Comparison of ENCODE assay signal across 24 cellular contexts in the genomic region with DNA sequence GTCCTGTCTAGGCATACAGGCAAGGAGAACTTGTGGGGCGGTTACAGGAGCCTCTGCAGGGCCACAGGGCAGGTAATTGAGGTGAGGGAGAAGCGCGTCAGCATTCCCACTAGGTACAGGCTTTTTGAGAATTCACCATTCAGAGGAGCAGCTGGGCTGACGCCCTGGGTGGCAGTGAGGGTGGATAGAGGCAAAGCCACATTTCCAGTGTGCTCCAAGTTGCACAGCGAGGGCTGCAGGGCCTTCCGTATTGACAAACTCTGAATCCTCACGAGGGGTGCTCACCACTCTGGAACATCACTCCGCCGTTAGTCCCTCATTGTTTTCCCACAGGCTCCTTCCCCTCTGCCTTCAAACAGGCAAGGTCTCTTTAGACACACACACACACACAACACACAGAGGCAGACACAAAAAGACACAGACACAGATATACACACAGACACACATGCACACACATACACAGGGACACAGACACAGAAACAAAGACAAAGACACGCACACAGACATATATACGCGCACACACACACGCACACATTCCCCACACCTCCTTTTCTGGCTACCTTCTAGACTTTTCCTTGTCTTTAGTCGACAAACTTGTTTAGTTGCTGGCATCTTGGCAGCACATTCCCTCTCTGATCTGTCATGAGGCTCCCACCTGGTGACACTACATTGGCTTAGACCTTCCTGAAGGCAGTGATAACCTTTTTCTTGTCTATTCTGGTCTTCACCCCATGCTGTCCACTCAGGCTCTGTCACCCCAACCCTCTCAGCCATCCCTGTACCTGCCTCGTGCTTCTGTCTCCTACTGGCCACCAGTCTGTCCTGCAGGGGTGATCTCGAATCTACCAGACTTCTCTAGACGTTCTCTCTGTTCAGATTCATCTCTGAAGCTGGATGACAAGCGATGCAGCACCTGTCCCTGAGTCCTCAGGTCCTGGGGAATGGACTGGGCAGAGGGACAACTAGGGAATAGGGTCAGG.
DNase-seq lines count a peak whose midpoint lies in the region; ATAC-seq, FAIRE-seq and TF ChIP-seq lines count a peak whose summit lies in the region.
"Had no signal": no experiment of that assay in that cellular context is flagged by ENCODE, and none has a peak within 500 bp of the region (broad histone marks: within the 10 kb centered on the region; RNA-seq: fewer than 3 reads in every experiment).

No MANE protein-coding gene starts in this region.

- no peaks in the 10 kb centered on the region for H3K4me1 ChIP-seq in DND-41 (ENCODE audit: insufficient read depth, low read length)
- peaks cover 0 to 5% of the 10 kb centered on the region in 2 donors for H3K4me1 ChIP-seq in neuronal stem cell (ENCODE audit: control insufficient read depth in 2 of 2, insufficient read depth in 1 of 2, low read depth in 1 of 2, low read length in 2 of 2)
- H3K4me1 ChIP-seq: pancreas had no signal

- no peak overlapping the region for H3K4ac ChIP-seq in neuronal stem cell (ENCODE audit: low read length)

- H3K79me1 ChIP-seq in neuronal stem cell (ENCODE audit: low read depth, low read length) = no peaks in the 10 kb centered on the region

- H3K36me3 ChIP-seq in DND-41 (ENCODE audit: insufficient read depth, low read length) (no peaks in the 10 kb centered on the region), neuronal stem cell (replicated peaks in 1 of 2; ENCODE audit: control insufficient read depth in 2 of 2, insufficient read depth in 2 of 2, low read length in 2 of 2) (no peaks in the 10 kb centered on the region)
- H3K36me3 ChIP-seq: pancreas, thoracic aorta had no signal

- no peaks in the 10 kb centered on the region for H3K9me3 ChIP-seq in DND-41 (ENCODE audit: insufficient read depth, low read length, severe bottlenecking)
- H3K9me3 ChIP-seq in neuronal stem cell (replicated peaks in 1 of 2; ENCODE audit: control insufficient read depth in 2 of 2, insufficient read depth in 1 of 2, low read depth in 1 of 2, low read length in 2 of 2) = no peaks in the 10 kb centered on the region
- H3K9me3 ChIP-seq: pancreas, thoracic aorta had no signal

- H3K27ac ChIP-seq in DND-41 (ENCODE audit: low read length) = no peak overlapping the region
- no peak overlapping the region for H3K27ac ChIP-seq in neuronal stem cell (replicated peaks; ENCODE audit: low read length)
- H3K27ac ChIP-seq: HL-60, pancreas, thoracic aorta had no signal

- H3K4me2 ChIP-seq in DND-41 (ENCODE audit: insufficient read depth, low read length) = no peak overlapping the region
- no peak overlapping the region for H3K4me2 ChIP-seq in neuronal stem cell (ENCODE audit: insufficient read depth, low read length, poor library complexity, severe bottlenecking)

- H3K27me3 ChIP-seq in DND-41 (ENCODE audit: insufficient read depth, low read length, poor library complexity) (peaks cover 5% of the 10 kb centered on the region), neuronal stem cell (ENCODE audit: control insufficient read depth in 3 of 3, insufficient read depth in 3 of 3, low read depth in 1 of 3, low read length in 3 of 3) (no peaks in the 10 kb centered on the region)
- H3K27me3 ChIP-seq: pancreas had no signal

- H2AK5ac ChIP-seq in neuronal stem cell (ENCODE audit: low read depth, low read length) = no peak overlapping the region

- no peak overlapping the region for H2BK120ac ChIP-seq in neuronal stem cell (ENCODE audit: low read depth, low read length)

- H4K20me1 ChIP-seq in DND-41 (ENCODE audit: insufficient read depth, low read length) = no peaks in the 10 kb centered on the region

- no peak overlapping the region for H2BK5ac ChIP-seq in neuronal stem cell (ENCODE audit: low read length)

- no peak overlapping the region for H2BK12ac ChIP-seq in neuronal stem cell (ENCODE audit: low read length)

- TF ChIP-seq CTCF in DND-41 (IDR thresholded peaks at IDR 0.05; ENCODE audit: borderline replicate concordance, extremely low read depth, low read length, poor library complexity, severe bottlenecking) (peak; percentile 3), choroid plexus epithelial cell (conservative IDR thresholded peaks at IDR 0.05; ENCODE audit: low read depth, low read length) (peak; percentile 12)

- no peak overlapping the region for H3K23ac ChIP-seq in neuronal stem cell (ENCODE audit: low read depth, low read length, poor library complexity)

- H4K91ac ChIP-seq in neuronal stem cell (ENCODE audit: low read depth, low read length, poor library complexity) = no peak overlapping the region

- no peak overlapping the region for H3K9ac ChIP-seq in DND-41 (ENCODE audit: low read depth, low read length)
- no peak overlapping the region for H3K9ac ChIP-seq in neuronal stem cell (ENCODE audit: low read depth, low read length, poor library complexity)

- H3K4me3 ChIP-seq in DND-41 (ENCODE audit: low read depth in 1 of 2, low read length in 2 of 2) (no peak overlapping the region), choroid plexus epithelial cell (ENCODE audit: low read depth, low read length) (no peak overlapping the region), neuronal stem cell (ENCODE audit: low read length in 2 of 2) (no peak overlapping the region)
- H3K4me3 ChIP-seq: pancreas, thoracic aorta had no signal

- H2AFZ ChIP-seq in DND-41 (ENCODE audit: low read depth, low read length) (no peak overlapping the region), neuronal stem cell (ENCODE audit: low read length) (no peak overlapping the region)

- no CpG with 5 or more reads among the region's 18 CpGs for WGBS in neuronal stem cell (ENCODE audit: extremely low coverage in 2 of 2, insufficient read length in 2 of 2, insufficient replicate concordance in 1 of 2), 2 donors

- H4K8ac ChIP-seq in neuronal stem cell (ENCODE audit: low read depth, low read length) = no peak overlapping the region

- H2BK15ac ChIP-seq in neuronal stem cell (ENCODE audit: low read length) = no peak overlapping the region

- no peak for DNase-seq in DND-41
- DNase-seq in HTR-8/SVneo (ENCODE audit: insufficient read length, low spot score) = no peak
- no peak for DNase-seq in choroid plexus epithelial cell (ENCODE audit: low read depth)
- DNase-seq in neuronal stem cell (ENCODE audit: low spot score) = no peak
- DNase-seq in DMS153 (lab: John Stamatoyannopoulos, UW) = no peak
- DNase-seq in LoVo (ENCODE audit: low spot score) = no peak
- no peak for DNase-seq in OCI-M2 (lab: John Stamatoyannopoulos, UW; ENCODE audit: unreplicated experiment)
- DNase-seq in mucosa of gallbladder (ENCODE audit: low spot score) = no peak
- DNase-seq: activated B cell treated with CpG ODN at 0.5 μM for 24 hours; activated CD4-positive, alpha-beta T cell treated with anti-CD3 and anti-CD28 coated beads, Interleukin-2, amount 50 U/mL, for 48 hours; activated CD8-positive, alpha-beta memory T cell treated with anti-CD3 and anti-CD28 coated beads, Interleukin-2, amount 50 U/mL, for 48 hours; activated naive CD8-positive, alpha-beta T cell treated with anti-CD3 and anti-CD28 coated beads for 36 hours; DMS53; kidney glomerular epithelial cell; MM.1S; naive thymus-derived CD4-positive, alpha-beta T cell; NCI-H146; NCI-H2171; NCI-H524 treated with DMSO at 0.1 percent for 48 hours; pancreas had no signal

- H3K79me2 ChIP-seq in DND-41 (ENCODE audit: insufficient read depth, low read length) = no peaks in the 10 kb centered on the region

- no peak for ATAC-seq in DND-41 (ENCODE audit: insufficient read depth, low read depth)
- ATAC-seq: naive thymus-derived CD4-positive, alpha-beta T cell; pancreas had no signal

- peak; percentile 83 for FAIRE-seq in HTR-8/SVneo (lab: Jason Lieb, UNC)
- FAIRE-seq: colon, H54, pancreas had no signal

- H3K14ac ChIP-seq in neuronal stem cell (ENCODE audit: low read length) = no peak overlapping the region

- H3K18ac ChIP-seq in neuronal stem cell (ENCODE audit: low read length) = peak overlapping the region; percentile 39
